12 cellular contexts compared by ENCODE assay signal in genomic region chr1:78370356-78370755, GRCh38.
A peak's percentile ranks its signal among the peaks of the same experiment; 100 is the strongest.
DNase-seq lines count a peak whose midpoint lies in the region; ATAC-seq and TF ChIP-seq lines count a peak whose summit lies in the region.
"Had no signal": no experiment of that assay in that cellular context is flagged by ENCODE, and none has a peak within 500 bp of the region (broad histone marks: within the 10 kb centered on the region; RNA-seq: fewer than 3 reads in every experiment).

No MANE protein-coding gene starts in this region.

- DNase-seq in BJ (ENCODE audit: low read depth): peak; percentile 19
- peak; percentile 69 for DNase-seq in epithelial cell of esophagus (ENCODE audit: low read depth)
- no peak for DNase-seq in nucleus accumbens (lab: John Stamatoyannopoulos, UW)
- DNase-seq in activated gamma-delta T cell (lab: John Stamatoyannopoulos, UW): no peak
- no peak for DNase-seq in SKM-1 treated with dmso at 0.1 percent for 144 hours (lab: John Stamatoyannopoulos, UW; ENCODE audit: unreplicated experiment)
- DNase-seq in left colon: no peak
- DNase-seq: NCI-H69, pancreas had no signal

- POLR2A ChIA-PET in BJ (lab: Charles Lee): interaction anchor here (0.5 to 0.7 kb wide), 2 partner anchors 366 to 462 kb away, joined by 6 to 8 read pairs; partner anchors contain the start of gene DNAJB4

- H3K27me3 ChIP-seq in BJ (ENCODE audit: control insufficient read depth, insufficient read depth, low read length): no peaks in the 10 kb centered on the region
- H3K27me3 ChIP-seq: BLaER1, pancreas had no signal

- H3K36me3 ChIP-seq in BJ (ENCODE audit: control insufficient read depth, insufficient read depth, low read length): no peaks in the 10 kb centered on the region
- H3K36me3 ChIP-seq: BLaER1, HAP-1, pancreas had no signal

- intact Hi-C loops in left colon (cut with DNase I, micrococcal nuclease): no loop called here

- ATAC-seq in GM21529 (IDR thresholded peaks at IDR 0.05; ENCODE audit: unreplicated experiment): peak; percentile 71
- peak; percentile 77 for ATAC-seq in HG03442 (IDR thresholded peaks at IDR 0.05; ENCODE audit: unreplicated experiment)
- ATAC-seq in left colon: no peak
- ATAC-seq: pancreas had no signal

- no peak overlapping the region for H3K4me3 ChIP-seq in BJ (ENCODE audit: low read depth, low read length)
- no peak overlapping the region for H3K4me3 ChIP-seq in epithelial cell of esophagus (ENCODE audit: low read length)
- H3K4me3 ChIP-seq: BLaER1, HAP-1, pancreas had no signal

- no peak for TF ChIP-seq CTCF in BJ (IDR thresholded peaks at IDR 0.05; ENCODE audit: insufficient read depth, low read depth, low read length)
- no peak for TF ChIP-seq CTCF in epithelial cell of esophagus (IDR thresholded peaks at IDR 0.05; ENCODE audit: insufficient read depth, low read depth, low read length, missing control alignments)

- CTCF ChIA-PET in BJ (lab: Yijun Ruan, JAX): interaction anchor here (0.6 kb wide), 1 partner anchor 359 kb away, joined by 3 read pairs; no protein-coding TSS in a partner anchor

Comparison
In these comparisons a context has a peak if more than half of its experiments do, and no peak if none do; other contexts are left out.
1. DNase-seq: peak in BJ (single experiment) and epithelial cell of esophagus (single experiment); none in nucleus accumbens (0 of 56), activated gamma-delta T cell (single experiment), SKM-1 treated with dmso at 0.1 percent for 144 hours (single experiment) and left colon (0 of 2).